Comparison of ENCODE assay signal across 10 cellular contexts in genomic region chr11:72591785-72592490, GRCh38.
DNase-seq lines count a peak whose midpoint lies in the region; ATAC-seq and TF ChIP-seq lines count a peak whose summit lies in the region.
"Had no signal": no experiment of that assay in that cellular context is flagged by ENCODE, and none has a peak within 500 bp of the region (broad histone marks: within the 10 kb centered on the region; RNA-seq: fewer than 3 reads in every experiment).

No MANE protein-coding gene starts in this region.

- H3K27ac ChIP-seq in OCI-LY3 (ENCODE audit: low read length), result no peak overlapping the region
- no peak overlapping the region for H3K27ac ChIP-seq in neural progenitor cell
- H3K27ac ChIP-seq in RWPE1, result no peak overlapping the region
- H3K27ac ChIP-seq: gastrocnemius medialis, pancreas had no signal

- H3K27ac Mint-ChIP-seq in neural progenitor cell, result no peak overlapping the region

- H3K79me2 ChIP-seq in OCI-LY3 (ENCODE audit: low read length) (no peaks in the 10 kb centered on the region), neural progenitor cell (ENCODE audit: low read depth) (no peaks in the 10 kb centered on the region)

- H3K4me3 ChIP-seq in GM06990 (replicated peaks; ENCODE audit: low read depth, low read length) (no peak overlapping the region), OCI-LY3 (ENCODE audit: low read length) (no peak overlapping the region), neural progenitor cell (no peak overlapping the region)
- H3K4me3 ChIP-seq: gastrocnemius medialis, pancreas had no signal

- TF ChIP-seq CTCF in GM06990 (IDR thresholded peaks at IDR 0.05; ENCODE audit: insufficient read depth, low read length, poor library complexity, severe bottlenecking) (no peak), OCI-LY3 (IDR thresholded peaks at IDR 0.05; ENCODE audit: low read depth, low read length) (no peak), neural progenitor cell (IDR thresholded peaks at IDR 0.05) (no peak), RWPE1 (conservative IDR thresholded peaks at IDR 0.05; ENCODE audit: low read depth) (no peak)

- peaks cover 20% of the 10 kb centered on the region for H3F3A ChIP-seq in neural progenitor cell (ENCODE audit: low read depth)

- POLR2A ChIA-PET in RWPE1 (lab: Yijun Ruan, JAX; ENCODE audit: low non-redundant PET), result no interaction called here

- H3K4me2 ChIP-seq in OCI-LY3 (ENCODE audit: low read length) (peak overlapping the region; percentile 16; the same call in 1 of the 2 replicates), neural progenitor cell (no peak overlapping the region)

- H3K4me3 Mint-ChIP-seq in neural progenitor cell, result peak overlapping the region; percentile 70

- H3K36me3 ChIP-seq in GM06990 (ENCODE audit: control insufficient read depth, insufficient read depth, low read length) (no peaks in the 10 kb centered on the region), OCI-LY3 (replicated peaks; ENCODE audit: low read depth, low read length) (no peaks in the 10 kb centered on the region), neural progenitor cell (no peaks in the 10 kb centered on the region)
- H3K36me3 ChIP-seq: gastrocnemius medialis, pancreas had no signal

- H3K36me3 Mint-ChIP-seq in neural progenitor cell, result no peaks in the 10 kb centered on the region

- H3K4me1 ChIP-seq in OCI-LY3 (ENCODE audit: low read length) (peaks cover 6% of the 10 kb centered on the region), neural progenitor cell (peaks cover 27% of the 10 kb centered on the region)
- H3K4me1 ChIP-seq: gastrocnemius medialis, pancreas had no signal

- no peaks in the 10 kb centered on the region for H3K9me3 Mint-ChIP-seq in neural progenitor cell

- H4K20me1 ChIP-seq in OCI-LY3 (ENCODE audit: insufficient read depth, low read length) (no peaks in the 10 kb centered on the region), neural progenitor cell (ENCODE audit: low read depth) (peaks cover 17% of the 10 kb centered on the region)

- no peaks in the 10 kb centered on the region for H3K9me3 ChIP-seq in OCI-LY3 (ENCODE audit: insufficient read depth, low read length)
- no peaks in the 10 kb centered on the region for H3K9me3 ChIP-seq in neural progenitor cell (ENCODE audit: low read depth)
- H3K9me3 ChIP-seq: gastrocnemius medialis, pancreas had no signal

- in situ Hi-C loops in ACHN (cut with HindIII; ENCODE audit: low pct_ligation_motif_present, low pct_unique_long_range_greater_than_20kb, low sequenced_read_pairs), result no loop called here

- H3K27me3 Mint-ChIP-seq in neural progenitor cell (ENCODE audit: insufficient read depth, low read depth), result peaks cover 53% of the 10 kb centered on the region

- CTCF ChIA-PET in RWPE1 (lab: Yijun Ruan, JAX), result no interaction called here

- H3K27me3 ChIP-seq in GM06990 (replicated peaks; ENCODE audit: control insufficient read depth, insufficient read depth, low read length) (peaks cover 1% of the 10 kb centered on the region), OCI-LY3 (ENCODE audit: low read depth, low read length) (peaks cover 67% of the 10 kb centered on the region), neural progenitor cell (peaks cover 94% of the 10 kb centered on the region)
- H3K27me3 ChIP-seq: pancreas had no signal

- no peak for ATAC-seq in HG02678 (IDR thresholded peaks at IDR 0.05; ENCODE audit: unreplicated experiment)
- no peak for ATAC-seq in GM18909 (IDR thresholded peaks at IDR 0.05; ENCODE audit: poor library complexity, unreplicated experiment)
- ATAC-seq: gastrocnemius medialis had no signal

- H3K9ac ChIP-seq in OCI-LY3 (ENCODE audit: low read length) (no peak overlapping the region), neural progenitor cell (no peak overlapping the region)

- DNase-seq in GM06990 (ENCODE audit: extremely low read depth, insufficient read length) (peak; percentile 39), neural progenitor cell (ENCODE audit: low spot score) (no peak), ACHN (no peak), RWPE1 (ENCODE audit: low spot score) (no peak)
- DNase-seq in activated T-cell treated with anti-CD3 and anti-CD28 coated beads, Interleukin-2, amount 50 U/mL, for 48 hours, result peak; percentile 59 to 73
- DNase-seq: gastrocnemius medialis had no signal

- H3K4me1 Mint-ChIP-seq in neural progenitor cell, result peaks cover 60% of the 10 kb centered on the region

- H2AFZ ChIP-seq in OCI-LY3 (ENCODE audit: low read depth, low read length) (no peak overlapping the region), neural progenitor cell (replicated peaks) (no peak overlapping the region)

Comparison
In these comparisons a context has a peak if more than half of its experiments do, and no peak if none do; other contexts are left out.
1. DNase-seq: peak in GM06990 (single experiment) and activated T-cell treated with anti-CD3 and anti-CD28 coated beads, Interleukin-2, amount 50 U/mL, for 48 hours (2 of 2); none in neural progenitor cell (single experiment), ACHN (single experiment) and RWPE1 (single experiment).